ENCODE assay signal across 8 cellular contexts in the genomic region with DNA sequence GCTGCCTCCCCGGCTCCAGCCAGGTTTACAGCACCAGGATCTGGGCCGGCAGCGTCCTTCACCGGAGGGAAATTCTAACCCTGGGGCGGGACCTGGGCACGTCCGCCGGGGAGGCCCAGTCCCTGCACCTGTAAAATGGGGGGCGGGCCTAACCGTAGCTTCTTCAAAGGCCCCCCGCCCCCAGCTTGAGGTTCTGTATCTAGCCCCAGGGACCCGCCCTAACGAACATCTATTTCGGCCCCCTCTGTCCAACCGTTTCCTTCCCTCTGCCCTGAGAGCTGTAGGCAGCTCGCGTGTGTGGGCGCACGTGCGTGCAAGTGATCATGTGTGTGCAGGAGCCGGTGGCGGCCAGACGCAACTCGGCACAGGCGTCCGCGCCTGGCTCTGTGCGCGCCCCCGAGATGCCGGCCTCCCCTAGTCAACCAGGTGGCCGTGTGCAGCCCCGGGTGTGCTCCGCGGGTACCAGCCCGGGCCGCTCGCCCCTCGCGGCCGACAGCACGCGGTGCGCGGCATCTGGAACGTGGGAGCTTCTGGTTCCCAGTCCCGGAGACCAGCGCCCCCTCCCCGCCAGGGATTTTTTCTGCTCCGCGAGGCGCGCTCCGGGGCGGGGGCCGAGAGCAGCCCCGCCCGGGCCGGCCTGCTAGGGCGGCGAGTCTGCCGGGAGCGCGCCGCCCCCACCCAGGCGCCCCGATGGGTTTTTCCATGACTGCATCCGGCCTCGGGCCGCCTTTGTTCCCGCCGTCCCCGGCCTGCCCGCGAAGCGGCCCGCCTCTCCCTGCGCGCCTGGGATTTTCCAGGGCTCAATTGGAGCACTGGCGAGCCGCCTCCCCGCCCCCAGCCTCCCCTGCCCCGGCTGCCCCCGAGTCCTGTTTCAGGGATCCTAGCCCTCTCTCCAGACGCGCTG. TPM values are rescaled to one million over a fixed set of nuclear protein-coding genes. Genes with fewer than 3 reads are reported as not detected.
A peak's percentile ranks its signal among the peaks of the same experiment; 100 is the strongest.
DNase-seq lines count a peak whose midpoint lies in the region; ATAC-seq, FAIRE-seq and TF ChIP-seq lines count a peak whose summit lies in the region.

No MANE protein-coding gene starts in this region.

- H3K9ac ChIP-seq in HepG2 (ENCODE audit: insufficient read depth, low read depth, low read length) = peak overlapping the region; percentile 60

- no peaks in the 10 kb centered on the region for H4K20me1 ChIP-seq in HepG2 (ENCODE audit: insufficient read depth, low read length)

- peak overlapping the region; percentile 72 for H3K4me2 ChIP-seq in HepG2 (ENCODE audit: low read depth, low read length)

- H3K79me2 ChIP-seq in HepG2 (ENCODE audit: insufficient read depth, low read length) = no peaks in the 10 kb centered on the region

- no peaks in the 10 kb centered on the region for H3K27me3 ChIP-seq in A673 (replicated peaks; ENCODE audit: insufficient read depth, low read depth, low read length, poor library complexity)
- peaks cover 0 to 4% of the 10 kb centered on the region in 2 experiments; a peak in 2 of 5 replicates for H3K27me3 ChIP-seq in HepG2 (ENCODE audit: control insufficient read depth in 1 of 2, insufficient read depth in 2 of 2, low read length in 2 of 2)

- FAIRE-seq in HepG2 (lab: Jason Lieb, UNC) = no peak

- intact Hi-C loops in A673 (cut with micrococcal nuclease; ENCODE audit: unreplicated experiment) = loop anchor here (2.0 to 5.0 kb wide), 2 partner anchors 95 to 168 kb away; partner anchors contain the start of genes PDE6D and PTMA
- intact Hi-C loops in HepG2 (cut with micrococcal nuclease; ENCODE audit: unreplicated experiment) = loop anchor here (2.0 kb wide), 2 partner anchors 101 to 167 kb away; partner anchors contain the start of gene PDE6D

- POLR2A ChIA-PET in A673 (lab: Charles Lee; ENCODE audit: low non-redundant PET) = no interaction called here
- POLR2A ChIA-PET in HepG2 (lab: Yijun Ruan, JAX) = interaction anchor here (0.7 to 2.1 kb wide), 12 partner anchors 9 to 150 kb away, joined by 3 to 14 read pairs (median 4); partner anchors contain the start of gene NCL

- in situ Hi-C loops in HepG2 (cut with HindIII; ENCODE audit: extremely low pct_ligation_motif_present, low pct_unique_long_range_greater_than_20kb) = loop anchor here (5.0 kb wide), 2 partner anchors 58 to 98 kb away; no protein-coding TSS in a partner anchor

- no peak; the same call in 1 of the 2 replicates for TF ChIP-seq RAD21 in HepG2 (CRISPR knock-in tag; IDR thresholded peaks at IDR 0.05)

- peak; percentile 50 to 81; a peak in 2 of 4 replicates for TF ChIP-seq EP300 in HepG2 (IDR thresholded peaks at IDR 0.05; ENCODE audit: low read depth in 2 of 2, low read length in 2 of 2)
- no peak for TF ChIP-seq EP300 in HepG2 (CRISPR knock-in tag; IDR thresholded peaks at IDR 0.05; ENCODE audit: borderline replicate concordance)

- H3K27ac ChIP-seq in A673 (ENCODE audit: low read depth, low read length, poor library complexity, severe bottlenecking) (peak overlapping the region; percentile 42), HepG2 (ENCODE audit: extremely low read length, insufficient read depth, low read length) (peak overlapping the region; percentile 47)

- DNase-seq in A673 (ENCODE audit: low spot score) (peak; percentile 84), NCI-H2227 (lab: John Stamatoyannopoulos, UW; ENCODE audit: unreplicated experiment) (peak; percentile 82), dedifferentiated amniotic fluid mesenchymal stem cell (ENCODE audit: extremely low spot score) (peak; percentile 64), HepG2 (ENCODE audit: low spot score) (peak; percentile 83)
- DNase-seq in activated CD4-positive, alpha-beta T cell treated with anti-CD3 and anti-CD28 coated beads for 48 hours = peak; percentile 93
- DNase-seq in stimulated activated CD4-positive, alpha-beta T cell treated with anti-CD3 and anti-CD28 coated beads, Interleukin-2, amount 100 ng/mL, for 24 hours = peak; percentile 86 to 90

- 0 out of 2 replicates have a peak, but pooled peaks have one; percentile 21 for TF ChIP-seq CTCF in A673 (conservative IDR thresholded peaks at IDR 0.05; ENCODE audit: low read depth, low read length)
- TF ChIP-seq CTCF in HepG2 (CRISPR knock-in tag; IDR thresholded peaks at IDR 0.05) = peak; percentile 66

- peaks cover 27% of the 10 kb centered on the region for H3K4me1 ChIP-seq in A673 (ENCODE audit: insufficient read depth, low read length, poor library complexity, severe bottlenecking)
- H3K4me1 ChIP-seq in HepG2 (ENCODE audit: insufficient read depth, low read length) = peaks cover 71% of the 10 kb centered on the region

- WGBS in HepG2 (ENCODE audit: low lambda C conversion rate) = 27% methylated on average over 60 of the region's 86 CpGs

- no peak overlapping the region for H2AFZ ChIP-seq in HepG2 (ENCODE audit: low read length)

- H3K4me3 ChIP-seq in A673 (ENCODE audit: low read depth, low read length, poor library complexity, severe bottlenecking) (peak overlapping the region; percentile 38), HepG2 (replicated peaks in 1 of 3; ENCODE audit: insufficient read depth in 1 of 3, low read depth in 2 of 3, low read length in 3 of 3) (peak overlapping the region in 2 of 3 experiments; percentile 41 to 45; a peak in 3 of 6 replicates)

- CTCF ChIA-PET in A673 (lab: Charles Lee) = interaction anchor here (0.6 to 1.7 kb wide), 4 partner anchors 12 to 83 kb away, joined by 3 to 11 read pairs (median 3); no protein-coding TSS in a partner anchor
- CTCF ChIA-PET in HepG2 (lab: Yijun Ruan, JAX; ENCODE audit: low intra/inter-chr PET ratio, low total read pairs) = interaction anchor here (2.0 to 3.7 kb wide), 3 partner anchors 57 to 63 kb away, joined by 7 to 39 read pairs (median 12); no protein-coding TSS in a partner anchor

- no TSS peak for BruUV-seq in A673 (replicated peaks; lab: Mats Ljungman, UMichigan)
- BruUV-seq in HepG2 (replicated peaks; lab: Mats Ljungman, UMichigan) = TSS peak; percentile 83

- H3K9me3 ChIP-seq in A673 (ENCODE audit: low read depth, low read length, poor library complexity, severe bottlenecking) (no peaks in the 10 kb centered on the region), HepG2 (ENCODE audit: low read length) (no peaks in the 10 kb centered on the region)

- TF ChIP-seq POLR2A in HepG2 (IDR thresholded peaks at IDR 0.05; ENCODE audit: insufficient read depth in 1 of 2, low read depth in 2 of 2, low read length in 2 of 2) = peak in 1 of 2 experiments; percentile 41; a peak in 2 of 4 replicates

- ATAC-seq in GM18511 (IDR thresholded peaks at IDR 0.05; ENCODE audit: unreplicated experiment) (peak; percentile 76), HG02970 (IDR thresholded peaks at IDR 0.05; ENCODE audit: low FRiP score, unreplicated experiment) (peak; percentile 59), HepG2 (peak; percentile 57)

- no peaks in the 10 kb centered on the region for H3K36me3 ChIP-seq in A673 (ENCODE audit: insufficient read depth, low read length, poor library complexity, severe bottlenecking)
- no peaks in the 10 kb centered on the region for H3K36me3 ChIP-seq in HepG2 (replicated peaks in 1 of 2; ENCODE audit: control insufficient read depth in 1 of 2, insufficient read depth in 2 of 2, low read length in 2 of 2)

TF ChIP-seq in HepG2, 621 proteins besides CTCF, POLR2A, EP300 and RAD21 (continues in another document):
- no peak for TF ChIP-seq U2AF2 (IDR thresholded peaks at IDR 0.05; ENCODE audit: low read depth, low read length)
- peak; percentile 52; the same call in 1 of the 2 replicates for TF ChIP-seq MED1 (CRISPR knock-in tag; IDR thresholded peaks at IDR 0.05)
- TF ChIP-seq ZNF670 (CRISPR knock-in tag; IDR thresholded peaks at IDR 0.05; ENCODE audit: borderline replicate concordance) = peak; percentile 92
- TF ChIP-seq, protein P1, sequence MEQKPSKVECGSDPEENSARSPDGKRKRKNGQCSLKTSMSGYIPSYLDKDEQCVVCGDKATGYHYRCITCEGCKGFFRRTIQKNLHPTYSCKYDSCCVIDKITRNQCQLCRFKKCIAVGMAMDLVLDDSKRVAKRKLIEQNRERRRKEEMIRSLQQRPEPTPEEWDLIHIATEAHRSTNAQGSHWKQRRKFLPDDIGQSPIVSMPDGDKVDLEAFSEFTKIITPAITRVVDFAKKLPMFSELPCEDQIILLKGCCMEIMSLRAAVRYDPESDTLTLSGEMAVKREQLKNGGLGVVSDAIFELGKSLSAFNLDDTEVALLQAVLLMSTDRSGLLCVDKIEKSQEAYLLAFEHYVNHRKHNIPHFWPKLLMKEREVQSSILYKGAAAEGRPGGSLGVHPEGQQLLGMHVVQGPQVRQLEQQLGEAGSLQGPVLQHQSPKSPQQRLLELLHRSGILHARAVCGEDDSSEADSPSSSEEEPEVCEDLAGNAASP (CRISPR knock-in tag; IDR thresholded peaks at IDR 0.05; ENCODE audit: borderline replicate concordance) = peak; percentile 26; the same call in 1 of the 2 replicates

RNA-seq across cellular contexts. Expression of gene TEX44, which starts 21.2 kb away (rescaled TPM):
- not detected in 2 replicates for total RNA-seq in A673 (2021)
- total RNA-seq in HepG2 (2016; rRNA removed; fragmentation: Illumina TruSeq; extraction: Trizol) = not detected in 2 replicates
- total RNA-seq in HepG2 (2016; cell fraction: cytosol; rRNA removed; fragmentation: Illumina TruSeq; extraction: Trizol; ENCODE audit: low read depth) = not detected in 2 replicates
- total RNA-seq in HepG2 (2016; cell fraction: insoluble cytoplasmic fraction; rRNA removed; fragmentation: Illumina TruSeq; extraction: Trizol) = not detected in 2 replicates
- not detected in 2 replicates for total RNA-seq in HepG2 (2016; cell fraction: membrane; rRNA removed; fragmentation: Illumina TruSeq; extraction: Trizol)
- total RNA-seq in HepG2 (2016; cell fraction: nucleus; rRNA removed; fragmentation: Illumina TruSeq; extraction: Trizol) = not detected in 2 replicates
- not detected in 2 replicates for polyA plus RNA-seq in HepG2 (2011; rRNA removed)
- polyA plus RNA-seq in HepG2 (2011; cell fraction: cytosol; rRNA removed) = not detected in 2 replicates
- polyA plus RNA-seq in HepG2 (2011; cell fraction: nucleus; rRNA removed) = not detected in 2 replicates
- polyA plus RNA-seq in HepG2 (2012) = not detected in 2 replicates
- polyA plus RNA-seq in HepG2 (2016; cell fraction: cytosol; fragmentation: Illumina TruSeq; extraction: Trizol; ENCODE audit: low read depth) = not detected in 2 replicates
- not detected in 2 replicates for polyA plus RNA-seq in HepG2 (2016; cell fraction: insoluble cytoplasmic fraction; fragmentation: Illumina TruSeq; extraction: Trizol; ENCODE audit: low read depth)
- not detected in 2 replicates for polyA plus RNA-seq in HepG2 (2016; cell fraction: membrane; fragmentation: Illumina TruSeq; extraction: Trizol; ENCODE audit: low read depth)
- not detected in 2 replicates for polyA plus RNA-seq in HepG2 (2016; cell fraction: nucleus; fragmentation: Illumina TruSeq; extraction: Trizol; ENCODE audit: insufficient read depth, low read depth)
- not detected in 2 replicates for polyA minus RNA-seq in HepG2 (2011; rRNA and poly(A)+ RNA removed; ENCODE audit: low replicate concordance)
- not detected in 2 replicates for polyA minus RNA-seq in HepG2 (2011; cell fraction: cytosol; rRNA and poly(A)+ RNA removed)
- polyA minus RNA-seq in HepG2 (2011; cell fraction: nucleus; rRNA and poly(A)+ RNA removed) = not detected in 2 replicates

Comparison
In these comparisons a context has a peak if more than half of its experiments do, and no peak if none do; other contexts are left out.
1. Peak in every context shown above with its lines: DNase-seq, ATAC-seq, H3K4me3 ChIP-seq and H3K27ac ChIP-seq.